ENCODE assay signal across 1 cellular context in genomic region chr9:16832101-16832500, GRCh38.
TF ChIP-seq lines count a peak whose summit lies in the region.

No MANE protein-coding gene starts in this region.

TF ChIP-seq in HepG2, 621 proteins besides CTCF, POLR2A, EP300 and RAD21 (continued from another document):
- no peak for TF ChIP-seq MIER3 (CRISPR knock-in tag; IDR thresholded peaks at IDR 0.05; ENCODE audit: borderline replicate concordance)
